In genomic region chr11:2815762-2816496, GRCh38 we compare ENCODE assay signal across 18 cellular contexts.
"Had no signal": no experiment of that assay in that cellular context is flagged by ENCODE, and none has a peak within 500 bp of the region (broad histone marks: within the 10 kb centered on the region; RNA-seq: fewer than 3 reads in every experiment).

No MANE protein-coding gene starts in this region.

- H3K36me3 ChIP-seq: colonic mucosa, right lobe of liver, suprapubic skin, transverse colon had no signal

- H3K27me3 ChIP-seq: colonic mucosa, right lobe of liver, transverse colon had no signal

- H3K4me3 Mint-ChIP-seq: activated CD4-positive, alpha-beta T cell treated with anti-CD3 and anti-CD28 coated beads for 36 hours; activated naive CD8-positive, alpha-beta T cell treated with anti-CD3 and anti-CD28 coated beads, Interleukin-2, amount 10 ng/mL, durations not matched to agents 7 days and 5 days; brain; natural killer cell; stimulated activated naive CD8-positive, alpha-beta T cell treated with anti-CD3 and anti-CD28 coated beads, Interleukin-15, amount 100 ng/mL, for 72 hours; T-helper 2 cell treated with Interferon-gamma antibody and Interleukin-4, amounts not matched to agents 5 μg/mL and 100 μg/mL, for 36 hours had no signal

- DNase-seq: activated CD4-positive, alpha-beta T cell treated with anti-CD3 and anti-CD28 coated beads for 36 hours; activated CD4-positive, alpha-beta T cell treated with anti-CD3 and anti-CD28 coated beads, Interleukin-2, amount 50 U/mL, for 48 hours; activated gamma-delta T cell; activated naive CD8-positive, alpha-beta T cell treated with anti-CD3 and anti-CD28 coated beads, Interleukin-2, amount 10 ng/mL, durations not matched to agents 7 days and 5 days; amygdala; central memory CD4-positive, alpha-beta T cell; colonic mucosa; foreskin keratinocyte; natural killer cell; nucleus accumbens; small intestine; stimulated activated CD4-positive, alpha-beta T cell treated with anti-CD3 and anti-CD28 coated beads, Interleukin-4, amount 100 ng/mL, for 1 hour; stimulated activated naive CD8-positive, alpha-beta T cell treated with anti-CD3 and anti-CD28 coated beads, Interleukin-15, amount 100 ng/mL, for 72 hours; transverse colon had no signal

- H3K27ac ChIP-seq: colonic mucosa, foreskin keratinocyte, right lobe of liver, suprapubic skin, transverse colon had no signal

- H3K27me3 Mint-ChIP-seq: activated CD4-positive, alpha-beta T cell treated with anti-CD3 and anti-CD28 coated beads for 36 hours; activated naive CD8-positive, alpha-beta T cell treated with anti-CD3 and anti-CD28 coated beads, Interleukin-2, amount 10 ng/mL, durations not matched to agents 7 days and 5 days; stimulated activated naive CD8-positive, alpha-beta T cell treated with anti-CD3 and anti-CD28 coated beads, Interleukin-15, amount 100 ng/mL, for 72 hours had no signal

- H3K27ac Mint-ChIP-seq: activated CD4-positive, alpha-beta T cell treated with anti-CD3 and anti-CD28 coated beads for 36 hours; activated naive CD8-positive, alpha-beta T cell treated with anti-CD3 and anti-CD28 coated beads, Interleukin-2, amount 10 ng/mL, durations not matched to agents 7 days and 5 days; brain; natural killer cell; T-helper 2 cell treated with Interferon-gamma antibody and Interleukin-4, amounts not matched to agents 5 μg/mL and 100 μg/mL, for 36 hours had no signal

- H3K4me3 ChIP-seq: colonic mucosa, right lobe of liver, suprapubic skin, transverse colon had no signal

- H3K9me3 ChIP-seq: colonic mucosa, right lobe of liver had no signal

- ATAC-seq: activated CD4-positive, alpha-beta T cell treated with anti-CD3 and anti-CD28 coated beads for 36 hours; foreskin keratinocyte; natural killer cell; right lobe of liver; stimulated activated naive CD8-positive, alpha-beta T cell treated with anti-CD3 and anti-CD28 coated beads, Interleukin-15, amount 100 ng/mL, for 72 hours had no signal

- H3K4me1 ChIP-seq: foreskin keratinocyte, right lobe of liver had no signal
